15 cellular contexts compared by ENCODE assay signal in the genomic region with DNA sequence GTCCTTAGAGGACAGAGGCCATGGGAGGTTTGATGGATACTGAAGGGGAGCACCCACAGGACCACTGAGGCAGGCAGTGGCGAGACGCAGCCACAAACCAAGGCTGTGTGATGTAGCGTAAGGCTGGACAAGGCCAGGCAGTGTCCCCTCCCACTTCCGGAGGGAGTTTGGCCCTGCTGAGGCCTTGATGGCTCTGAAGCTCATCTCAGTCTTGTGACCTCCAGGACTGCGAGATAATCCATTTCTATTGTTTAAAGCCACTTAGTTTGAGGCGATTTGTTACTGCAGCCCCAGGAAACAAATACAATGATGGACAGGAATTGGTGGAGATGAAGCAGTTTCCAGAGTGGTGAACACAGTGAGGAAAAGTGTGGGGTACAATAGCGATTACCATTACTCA. TPM values are rescaled to one million over a fixed set of nuclear protein-coding genes. Genes with fewer than 3 reads are reported as not detected.
DNase-seq lines count a peak whose midpoint lies in the region; ATAC-seq and TF ChIP-seq lines count a peak whose summit lies in the region.
"Had no signal": no experiment of that assay in that cellular context is flagged by ENCODE, and none has a peak within 500 bp of the region (broad histone marks: within the 10 kb centered on the region; RNA-seq: fewer than 3 reads in every experiment).

No MANE protein-coding gene starts in this region.

- H3K4me1 ChIP-seq in BLaER1 treated with 17β-estradiol and CSF1 and Interleukin-3, amounts not matched to agents 10 nM and 100 nM, result peaks cover 33 to 51% (median 48%) of the 10 kb centered on the region in 10 experiments
- peaks cover 32% of the 10 kb centered on the region for H3K4me1 ChIP-seq in Karpas-422 (ENCODE audit: low read length)
- peaks cover 49% of the 10 kb centered on the region for H3K4me1 ChIP-seq in neural progenitor cell

- H3K4me1 Mint-ChIP-seq in neural progenitor cell, result peaks cover 47% of the 10 kb centered on the region
- H3K4me1 Mint-ChIP-seq: CD4-positive, CD25-positive, alpha-beta regulatory T cell; CD8-positive, alpha-beta memory T cell had no signal

- no peak overlapping the region for H3K27ac Mint-ChIP-seq in neural progenitor cell
- H3K27ac Mint-ChIP-seq: CD4-positive, CD25-positive, alpha-beta regulatory T cell; CD8-positive, alpha-beta memory T cell had no signal

- TF ChIP-seq CTCF in neural progenitor cell (IDR thresholded peaks at IDR 0.05), result no peak

- peaks cover 31% of the 10 kb centered on the region for H3F3A ChIP-seq in neural progenitor cell (ENCODE audit: low read depth)

- no peaks in the 10 kb centered on the region for H3K27me3 ChIP-seq in BLaER1 treated with 17β-estradiol and CSF1 and Interleukin-3, amounts not matched to agents 10 nM and 100 nM
- H3K27me3 ChIP-seq in Karpas-422 (ENCODE audit: low read length), result no peaks in the 10 kb centered on the region
- H3K27me3 ChIP-seq in neural progenitor cell, result no peaks in the 10 kb centered on the region
- H3K27me3 ChIP-seq: BLaER1 had no signal

- peak overlapping the region in 9 of 11 experiments; percentile 23 to 63 (median 51); a peak in 9 of 22 replicates for H3K4me2 ChIP-seq in BLaER1 treated with 17β-estradiol and CSF1 and Interleukin-3, amounts not matched to agents 10 nM and 100 nM
- H3K4me2 ChIP-seq in Karpas-422 (ENCODE audit: low read depth, low read length, poor library complexity, severe bottlenecking) (no peak overlapping the region), neural progenitor cell (peak overlapping the region; percentile 21)

- no peak overlapping the region for H3K9ac ChIP-seq in BLaER1 treated with 17β-estradiol and CSF1 and Interleukin-3, amounts not matched to agents 10 nM and 100 nM
- H3K9ac ChIP-seq in Karpas-422 (ENCODE audit: low read length) (no peak overlapping the region), neural progenitor cell (no peak overlapping the region)
- H3K9ac ChIP-seq: BLaER1 had no signal

- peak overlapping the region; percentile 15; the same call in 1 of the 2 replicates for H2AFZ ChIP-seq in Karpas-422 (ENCODE audit: low read length)
- H2AFZ ChIP-seq in neural progenitor cell (replicated peaks), result no peak overlapping the region

- no peak overlapping the region for H3K4me3 ChIP-seq in BLaER1 treated with 17β-estradiol and CSF1 and Interleukin-3, amounts not matched to agents 10 nM and 100 nM
- H3K4me3 ChIP-seq in Karpas-422 (ENCODE audit: low read length) (no peak overlapping the region), neural progenitor cell (no peak overlapping the region)
- H3K4me3 ChIP-seq: BLaER1, HAP-1 had no signal

- ATAC-seq in GM21423 (IDR thresholded peaks at IDR 0.05; ENCODE audit: unreplicated experiment), result no peak
- ATAC-seq: HepG2 had no signal

- H4K20me1 ChIP-seq in BLaER1 treated with 17β-estradiol and CSF1 and Interleukin-3, amounts not matched to agents 10 nM and 100 nM, result no peaks in the 10 kb centered on the region
- H4K20me1 ChIP-seq in Karpas-422 (ENCODE audit: insufficient read depth, low read depth, low read length) (no peaks in the 10 kb centered on the region), neural progenitor cell (ENCODE audit: low read depth) (no peaks in the 10 kb centered on the region)
- H4K20me1 ChIP-seq: BLaER1 had no signal

- no peaks in the 10 kb centered on the region for H3K79me2 ChIP-seq in Karpas-422 (ENCODE audit: low read length)
- no peaks in the 10 kb centered on the region for H3K79me2 ChIP-seq in neural progenitor cell (ENCODE audit: low read depth)

- no peak for DNase-seq in Karpas-422
- DNase-seq in neural progenitor cell (ENCODE audit: low spot score), result peak; percentile 82
- no peak for DNase-seq in islet precursor cell
- DNase-seq in NCI-H1417 (lab: John Stamatoyannopoulos, UW), result no peak
- no peak for DNase-seq in NCI-H526 treated with DMSO at 0.1 percent for 48 hours (lab: John Stamatoyannopoulos, UW)
- DNase-seq: 8988T; CD4-positive, CD25-positive, alpha-beta regulatory T cell; CD8-positive, alpha-beta memory T cell had no signal

- H3K27me3 Mint-ChIP-seq in neural progenitor cell (ENCODE audit: insufficient read depth, low read depth), result peaks cover 5% of the 10 kb centered on the region

- H3K9me2 ChIP-seq in Karpas-422 (replicated peaks; ENCODE audit: insufficient read depth, low read length), result no peaks in the 10 kb centered on the region

- H3K9me3 ChIP-seq in BLaER1 treated with 17β-estradiol and CSF1 and Interleukin-3, amounts not matched to agents 10 nM and 100 nM (replicated peaks in 1 of 11), result peaks cover 10 to 20% (median 18%) of the 10 kb centered on the region in 11 experiments; a peak in 21 of 22 replicates
- no peaks in the 10 kb centered on the region for H3K9me3 ChIP-seq in Karpas-422 (ENCODE audit: low read length)
- H3K9me3 ChIP-seq in neural progenitor cell (ENCODE audit: low read depth), result no peaks in the 10 kb centered on the region
- H3K9me3 ChIP-seq: HAP-1 had no signal

- H3K4me3 Mint-ChIP-seq in neural progenitor cell, result no peak overlapping the region
- H3K4me3 Mint-ChIP-seq: CD4-positive, CD25-positive, alpha-beta regulatory T cell; CD8-positive, alpha-beta memory T cell had no signal

- H3K9me3 Mint-ChIP-seq in neural progenitor cell, result peaks cover 11% of the 10 kb centered on the region
- H3K9me3 Mint-ChIP-seq: CD8-positive, alpha-beta memory T cell had no signal

- peaks cover 3% of the 10 kb centered on the region for H3K36me3 Mint-ChIP-seq in neural progenitor cell
- H3K36me3 Mint-ChIP-seq: CD4-positive, CD25-positive, alpha-beta regulatory T cell; CD8-positive, alpha-beta memory T cell had no signal

- peak overlapping the region in 7 of 11 experiments; percentile 2 to 17 (median 3); a peak in 4 of 22 replicates for H3K27ac ChIP-seq in BLaER1 treated with 17β-estradiol and CSF1 and Interleukin-3, amounts not matched to agents 10 nM and 100 nM
- no peak overlapping the region for H3K27ac ChIP-seq in Karpas-422 (ENCODE audit: low read length)
- peak overlapping the region; percentile 80 for H3K27ac ChIP-seq in cingulate gyrus (ENCODE audit: low read depth, low read length)
- no peak overlapping the region for H3K27ac ChIP-seq in neural progenitor cell
- H3K27ac ChIP-seq: BLaER1 had no signal

- H3K36me3 ChIP-seq in BLaER1 treated with 17β-estradiol and CSF1 and Interleukin-3, amounts not matched to agents 10 nM and 100 nM, result peaks cover 0 to 4% (median 0%) of the 10 kb centered on the region in 11 experiments; a peak in 3 of 22 replicates
- H3K36me3 ChIP-seq in Karpas-422 (ENCODE audit: insufficient read depth, low read length) (no peaks in the 10 kb centered on the region), neural progenitor cell (no peaks in the 10 kb centered on the region)
- H3K36me3 ChIP-seq: BLaER1, HAP-1 had no signal

RNA-seq across cellular contexts. Expression of a gene that starts 15.3 kb away (rescaled TPM):
- 17.1 and 63.1 TPM in 2 replicates for total RNA-seq in Karpas-422 (2014; rRNA removed; shearing (Covaris generic); ENCODE audit: low replicate concordance)
- 10.1 and 25.8 TPM in 2 replicates for total RNA-seq in neural progenitor cell (ENCODE audit: low replicate concordance)

RNA-seq across cellular contexts. Expression of a gene that starts 15.4 kb away (rescaled TPM):
- total RNA-seq in Karpas-422 (2014; rRNA removed; shearing (Covaris generic); ENCODE audit: low replicate concordance), result 204 and 298 TPM in 2 replicates
- 116 and 135 TPM in 2 replicates for total RNA-seq in neural progenitor cell (ENCODE audit: low replicate concordance)

RNA-seq across cellular contexts. Expression of a gene that starts 51.1 kb away (rescaled TPM):
- total RNA-seq in Karpas-422 (2014; rRNA removed; shearing (Covaris generic); ENCODE audit: low replicate concordance), result not detected in 2 replicates
- total RNA-seq in neural progenitor cell (ENCODE audit: low replicate concordance), result 2.8 and 4.3 TPM in 2 replicates
- total RNA-seq: CD4-positive, CD25-positive, alpha-beta regulatory T cell; H4 had no signal

Comparison
In these comparisons a context has a peak if more than half of its experiments do, and no peak if none do; other contexts are left out.
1. H3K27ac ChIP-seq: peak in BLaER1 treated with 17β-estradiol and CSF1 and Interleukin-3, amounts not matched to agents 10 nM and 100 nM (7 of 11) and cingulate gyrus (single experiment); none in Karpas-422 (single experiment) and neural progenitor cell (single experiment).